ENCODE assay signal across 10 cellular contexts in the genomic region with DNA sequence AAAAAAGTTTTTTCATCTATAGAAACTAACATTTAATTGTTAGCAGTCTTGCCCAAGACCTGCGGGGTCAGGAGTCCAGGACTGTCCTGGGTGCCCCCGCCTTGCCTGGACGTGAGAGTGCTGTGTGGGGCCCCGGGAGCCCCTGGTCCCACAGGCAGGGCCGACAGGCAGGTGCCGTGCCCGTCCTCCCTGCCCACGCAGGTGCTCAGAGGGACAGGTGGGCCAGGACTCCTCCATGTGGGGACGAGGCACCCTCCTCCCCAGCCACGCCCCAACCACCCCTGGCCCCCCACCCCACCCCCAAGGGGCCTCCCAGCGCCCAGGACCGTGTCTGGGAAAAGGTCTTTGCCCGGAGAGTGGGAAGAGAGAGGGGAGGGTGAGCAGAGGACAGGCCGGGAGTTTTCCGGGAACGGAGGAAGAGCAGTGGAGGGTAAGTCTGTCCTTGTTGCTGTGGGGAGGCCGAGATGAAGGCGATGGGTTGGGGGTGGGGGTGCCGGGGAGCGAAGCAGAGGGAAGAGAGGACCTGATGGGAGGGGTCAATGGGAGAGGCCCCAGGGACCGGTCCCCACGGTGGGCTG. TPM values are rescaled to one million over a fixed set of nuclear protein-coding genes. Genes with fewer than 3 reads are reported as not detected.
A peak's percentile ranks its signal among the peaks of the same experiment; 100 is the strongest.
DNase-seq lines count a peak whose midpoint lies in the region; ATAC-seq and FAIRE-seq lines count a peak whose summit lies in the region.
"Had no signal": no experiment of that assay in that cellular context is flagged by ENCODE, and none has a peak within 500 bp of the region (broad histone marks: within the 10 kb centered on the region; RNA-seq: fewer than 3 reads in every experiment).

No MANE protein-coding gene starts in this region.

- DNase-seq in DMS 273 (lab: John Stamatoyannopoulos, UW; ENCODE audit: unreplicated experiment) (peak; percentile 66), DMS 273 treated with DMSO at 0.1 percent for 48 hours (lab: John Stamatoyannopoulos, UW) (no peak), substantia nigra (lab: John Stamatoyannopoulos, UW) (no peak), cerebellum (ENCODE audit: low spot score) (no peak), RCC 7860 (ENCODE audit: low spot score) (no peak)
- DNase-seq in activated naive CD4-positive, alpha-beta T cell treated with anti-CD3 and anti-CD28 coated beads, Interleukin-2, amount 50 U/mL, for 72 hours (ENCODE audit: low spot score in 2 of 2): no peak

- H3K27ac ChIP-seq in iPS-20b (ENCODE audit: low read length) (no peak overlapping the region), substantia nigra (ENCODE audit: low read depth, low read length, poor library complexity, severe bottlenecking) (peak overlapping the region; percentile 91)

- no peak for FAIRE-seq in RCC 7860 (lab: Jason Lieb, UNC)
- FAIRE-seq: A204.1 had no signal

- H3K36me3 ChIP-seq in iPS-20b (ENCODE audit: insufficient read depth, low read depth, low read length): no peaks in the 10 kb centered on the region

- H3K36me3 Mint-ChIP-seq in activated naive CD4-positive, alpha-beta T cell treated with anti-CD3 and anti-CD28 coated beads, Interleukin-2, amount 50 U/mL, for 72 hours: no peaks in the 10 kb centered on the region

- H3K27ac Mint-ChIP-seq in activated naive CD4-positive, alpha-beta T cell treated with anti-CD3 and anti-CD28 coated beads, Interleukin-2, amount 50 U/mL, for 72 hours: peak overlapping the region; percentile 84 to 85

- no peak for ATAC-seq in activated naive CD4-positive, alpha-beta T cell treated with anti-CD3 and anti-CD28 coated beads, Interleukin-2, amount 50 U/mL, for 72 hours
- ATAC-seq in HG02763 (IDR thresholded peaks at IDR 0.05; ENCODE audit: unreplicated experiment): no peak

- no peaks in the 10 kb centered on the region for H3K27me3 ChIP-seq in iPS-20b (ENCODE audit: insufficient read depth, low read length)

- no peaks in the 10 kb centered on the region for H3K9me3 Mint-ChIP-seq in activated naive CD4-positive, alpha-beta T cell treated with anti-CD3 and anti-CD28 coated beads, Interleukin-2, amount 50 U/mL, for 72 hours

- H3K4me3 ChIP-seq in iPS-20b (ENCODE audit: low read length): peak overlapping the region; percentile 58; the same call in 1 of the 2 replicates

- no peaks in the 10 kb centered on the region for H3K9me3 ChIP-seq in iPS-20b (ENCODE audit: insufficient read depth, low read depth, low read length)

- peaks cover 5% of the 10 kb centered on the region; the same call in 1 of the 2 replicates for H3K4me1 ChIP-seq in iPS-20b (ENCODE audit: insufficient read depth, low read length)

- H3K9ac ChIP-seq in iPS-20b (ENCODE audit: low read depth, low read length): peak overlapping the region; percentile 74; the same call in 1 of the 2 replicates

RNA-seq across cellular contexts. Expression of a gene that starts 2.7 kb away (rescaled TPM):
- total RNA-seq in activated naive CD4-positive, alpha-beta T cell treated with anti-CD3 and anti-CD28 coated beads, Interleukin-2, amount 50 U/mL, for 72 hours: 1 to 10 TPM in 1 of 2 donors, under 1 TPM in 1; 0.64 to 2.0 TPM
- 0.36 TPM for total RNA-seq in cerebellum

RNA-seq across cellular contexts. Expression of a gene that starts 4.3 kb away (rescaled TPM):
- 1 to 10 TPM; 1.5 to 2.5 TPM for total RNA-seq in activated naive CD4-positive, alpha-beta T cell treated with anti-CD3 and anti-CD28 coated beads, Interleukin-2, amount 50 U/mL, for 72 hours
- not detected for total RNA-seq in cerebellum

RNA-seq across cellular contexts. Expression of a gene that starts 4.8 kb away (rescaled TPM):
- 100 to 1,000 TPM in 1 of 2 donors, 10 to 100 TPM in 1; 66.9 to 107 TPM for total RNA-seq in activated naive CD4-positive, alpha-beta T cell treated with anti-CD3 and anti-CD28 coated beads, Interleukin-2, amount 50 U/mL, for 72 hours
- 43.7 TPM for total RNA-seq in cerebellum

RNA-seq across cellular contexts. Expression of a gene that starts 28.0 kb away (rescaled TPM):
- total RNA-seq in activated naive CD4-positive, alpha-beta T cell treated with anti-CD3 and anti-CD28 coated beads, Interleukin-2, amount 50 U/mL, for 72 hours: not detected
- 67.5 TPM for total RNA-seq in cerebellum
- total RNA-seq: activated CD8-positive, alpha-beta memory T cell treated with anti-CD3 and anti-CD28 coated beads for 36 hours had no signal

RNA-seq across cellular contexts. Expression of a gene that starts 33.5 kb away (rescaled TPM):
- total RNA-seq in activated naive CD4-positive, alpha-beta T cell treated with anti-CD3 and anti-CD28 coated beads, Interleukin-2, amount 50 U/mL, for 72 hours: not detected
- 0.82 TPM for total RNA-seq in cerebellum
